ENCODE assay signal across 1 cellular context in genomic region chr3:45026957-45027356, GRCh38.
TF ChIP-seq lines count a peak whose summit lies in the region.

No MANE protein-coding gene starts in this region.

TF ChIP-seq in SK-N-SH, 30 proteins besides CTCF, POLR2A, EP300 and RAD21 (continued from another document):
- no peak for TF ChIP-seq MXI1 (IDR thresholded peaks at IDR 0.05; ENCODE audit: low read depth, low read length)
